ENCODE assay signal across 24 cellular contexts in the genomic region with DNA sequence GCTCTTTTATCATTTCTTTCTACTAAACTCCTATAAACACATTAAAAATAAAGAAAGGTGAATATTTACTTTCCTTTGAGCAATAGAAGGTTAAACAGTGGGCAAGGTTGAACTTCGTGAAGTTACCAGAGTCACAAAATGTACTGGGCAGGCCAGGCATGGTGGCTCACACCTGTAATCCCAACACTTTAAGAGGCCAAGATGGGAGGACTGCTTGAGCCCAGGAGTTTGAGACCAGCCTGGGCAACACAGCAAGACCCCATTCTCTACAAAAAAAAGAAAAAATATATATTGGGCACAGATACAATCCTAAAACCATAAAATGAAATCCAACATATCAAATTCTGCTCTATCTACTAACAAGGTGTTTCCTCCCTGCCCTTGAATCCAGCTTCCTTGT.
DNase-seq lines count a peak whose midpoint lies in the region; ATAC-seq and TF ChIP-seq lines count a peak whose summit lies in the region.
"Had no signal": no experiment of that assay in that cellular context is flagged by ENCODE, and none has a peak within 500 bp of the region (broad histone marks: within the 10 kb centered on the region; RNA-seq: fewer than 3 reads in every experiment).

No MANE protein-coding gene starts in this region.

- peak overlapping the region; percentile 55 for H3K27ac Mint-ChIP-seq in T-helper 2 cell treated with Interferon-gamma antibody and Interleukin-4, amounts not matched to agents 5 μg/mL and 100 μg/mL, for 36 hours
- H3K27ac Mint-ChIP-seq in activated naive CD8-positive, alpha-beta T cell treated with anti-CD3 and anti-CD28 coated beads, Interleukin-2, amount 10 ng/mL, durations not matched to agents 7 days and 5 days: peak overlapping the region; percentile 74
- no peak overlapping the region for H3K27ac Mint-ChIP-seq in activated naive CD8-positive, alpha-beta T cell treated with anti-CD3 and anti-CD28 coated beads for 36 hours
- H3K27ac Mint-ChIP-seq in effector memory CD8-positive, alpha-beta T cell: no peak overlapping the region

- no peaks in the 10 kb centered on the region for H3K9me2 ChIP-seq in hepatocyte (replicated peaks; ENCODE audit: insufficient read depth)

- H3K4me1 Mint-ChIP-seq in T-helper 2 cell treated with Interferon-gamma antibody and Interleukin-4, amounts not matched to agents 5 μg/mL and 100 μg/mL, for 36 hours (ENCODE audit: low read depth): peaks cover 18% of the 10 kb centered on the region
- peaks cover 22% of the 10 kb centered on the region for H3K4me1 Mint-ChIP-seq in activated naive CD8-positive, alpha-beta T cell treated with anti-CD3 and anti-CD28 coated beads, Interleukin-2, amount 10 ng/mL, durations not matched to agents 7 days and 5 days
- peaks cover 10% of the 10 kb centered on the region for H3K4me1 Mint-ChIP-seq in activated naive CD8-positive, alpha-beta T cell treated with anti-CD3 and anti-CD28 coated beads for 36 hours
- H3K4me1 Mint-ChIP-seq in effector memory CD8-positive, alpha-beta T cell (ENCODE audit: low read depth in 2 of 2): peaks cover 0 to 6% of the 10 kb centered on the region in 2 donors

- H4K20me1 ChIP-seq in hepatocyte (ENCODE audit: insufficient read depth, poor library complexity, severe bottlenecking): no peaks in the 10 kb centered on the region

- no peak overlapping the region for H3K4me3 Mint-ChIP-seq in T-helper 2 cell treated with Interferon-gamma antibody and Interleukin-4, amounts not matched to agents 5 μg/mL and 100 μg/mL, for 36 hours
- H3K4me3 Mint-ChIP-seq in activated naive CD8-positive, alpha-beta T cell treated with anti-CD3 and anti-CD28 coated beads, Interleukin-2, amount 10 ng/mL, durations not matched to agents 7 days and 5 days: no peak overlapping the region
- H3K4me3 Mint-ChIP-seq in activated naive CD8-positive, alpha-beta T cell treated with anti-CD3 and anti-CD28 coated beads for 36 hours: no peak overlapping the region
- no peak overlapping the region for H3K4me3 Mint-ChIP-seq in effector memory CD8-positive, alpha-beta T cell
- H3K4me3 Mint-ChIP-seq: CD4-positive, CD25-positive, alpha-beta regulatory T cell had no signal

- peaks cover 32% of the 10 kb centered on the region for H3K36me3 Mint-ChIP-seq in T-helper 2 cell treated with Interferon-gamma antibody and Interleukin-4, amounts not matched to agents 5 μg/mL and 100 μg/mL, for 36 hours (ENCODE audit: low read depth)
- peaks cover 21% of the 10 kb centered on the region for H3K36me3 Mint-ChIP-seq in activated naive CD8-positive, alpha-beta T cell treated with anti-CD3 and anti-CD28 coated beads, Interleukin-2, amount 10 ng/mL, durations not matched to agents 7 days and 5 days
- peaks cover 2% of the 10 kb centered on the region for H3K36me3 Mint-ChIP-seq in activated naive CD8-positive, alpha-beta T cell treated with anti-CD3 and anti-CD28 coated beads for 36 hours
- peaks cover 51% of the 10 kb centered on the region for H3K36me3 Mint-ChIP-seq in effector memory CD8-positive, alpha-beta T cell (ENCODE audit: insufficient read depth)

- H3K36me3 ChIP-seq in hepatocyte (replicated peaks; ENCODE audit: insufficient read depth, low read depth): no peaks in the 10 kb centered on the region

- peak overlapping the region; percentile 74 for H3K27ac ChIP-seq in hepatocyte
- H3K27ac ChIP-seq: epithelial cell of prostate, left ventricle myocardium inferior, psoas muscle, SK-N-MC, testis had no signal

- no peak overlapping the region for H2AFZ ChIP-seq in hepatocyte

- no peak for ATAC-seq in activated naive CD8-positive, alpha-beta T cell treated with anti-CD3 and anti-CD28 coated beads, Interleukin-2, amount 10 ng/mL, durations not matched to agents 7 days and 5 days (ENCODE audit: low read depth)
- ATAC-seq in effector memory CD8-positive, alpha-beta T cell (replicated peaks): no peak
- ATAC-seq in HG02678 (IDR thresholded peaks at IDR 0.05; ENCODE audit: unreplicated experiment): no peak

- H3K9me3 Mint-ChIP-seq in T-helper 2 cell treated with Interferon-gamma antibody and Interleukin-4, amounts not matched to agents 5 μg/mL and 100 μg/mL, for 36 hours: no peaks in the 10 kb centered on the region
- H3K9me3 Mint-ChIP-seq in activated naive CD8-positive, alpha-beta T cell treated with anti-CD3 and anti-CD28 coated beads, Interleukin-2, amount 10 ng/mL, durations not matched to agents 7 days and 5 days: no peaks in the 10 kb centered on the region
- no peaks in the 10 kb centered on the region for H3K9me3 Mint-ChIP-seq in activated naive CD8-positive, alpha-beta T cell treated with anti-CD3 and anti-CD28 coated beads for 36 hours
- no peaks in the 10 kb centered on the region for H3K9me3 Mint-ChIP-seq in effector memory CD8-positive, alpha-beta T cell
- H3K9me3 Mint-ChIP-seq: CD4-positive, CD25-positive, alpha-beta regulatory T cell had no signal

- H3K27me3 ChIP-seq in hepatocyte: no peaks in the 10 kb centered on the region
- H3K27me3 ChIP-seq: testis had no signal

- 89% methylated on average over 1 of the region's 1 CpG for WGBS in hepatocyte (ENCODE audit: low lambda C conversion rate, missing lambda C conversion rate)

- no peaks in the 10 kb centered on the region for H3K79me2 ChIP-seq in hepatocyte

- no peak overlapping the region for H3K4me3 ChIP-seq in hepatocyte
- H3K4me3 ChIP-seq: left ventricle myocardium inferior, psoas muscle, SK-N-MC, testis had no signal

- no peak for TF ChIP-seq CTCF in hepatocyte (IDR thresholded peaks at IDR 0.05; ENCODE audit: poor library complexity)

- no peaks in the 10 kb centered on the region for H3K4me1 ChIP-seq in hepatocyte (ENCODE audit: insufficient read depth)
- H3K4me1 ChIP-seq: left ventricle myocardium inferior, testis had no signal

- H3K4me2 ChIP-seq in hepatocyte: no peak overlapping the region

- DNase-seq in T-helper 2 cell treated with Interferon-gamma antibody and Interleukin-4, amounts not matched to agents 5 μg/mL and 100 μg/mL, for 36 hours (ENCODE audit: low spot score): no peak
- no peak for DNase-seq in T-helper 2 cell
- no peak for DNase-seq in activated naive CD8-positive, alpha-beta T cell treated with anti-CD3 and anti-CD28 coated beads, Interleukin-2, amount 10 ng/mL, durations not matched to agents 7 days and 5 days
- no peak for DNase-seq in activated naive CD8-positive, alpha-beta T cell treated with anti-CD3 and anti-CD28 coated beads for 36 hours
- no peak for DNase-seq in hepatocyte (ENCODE audit: low spot score)
- no peak for DNase-seq in effector memory CD8-positive, alpha-beta T cell
- DNase-seq in NCI-H748 (lab: John Stamatoyannopoulos, UW; ENCODE audit: unreplicated experiment): no peak
- DNase-seq: 8988T; activated CD8-positive, alpha-beta memory T cell treated with anti-CD3 and anti-CD28 coated beads for 24 hours; amniotic stem cell; CD4-positive, CD25-positive, alpha-beta regulatory T cell; left ventricle myocardium inferior; NCI-H1092; NCI-H1694 treated with DMSO at 0.1 percent for 48 hours; NCI-H2171; NCI-H510A treated with DMSO at 0.1 percent for 48 hours; nucleus accumbens; psoas muscle; stimulated activated naive CD4-positive, alpha-beta T cell treated with Interleukin-2 at 50 U/mL for 16 hours; T-helper 9 cell; testis had no signal

- POLR2A ChIA-PET in activated naive CD8-positive, alpha-beta T cell treated with anti-CD3 and anti-CD28 coated beads, Interleukin-2, amount 10 ng/mL, durations not matched to agents 7 days and 5 days (lab: Charles Lee): no interaction called here

- H3K9me3 ChIP-seq in hepatocyte (ENCODE audit: low read depth): no peaks in the 10 kb centered on the region
- H3K9me3 ChIP-seq: left ventricle myocardium inferior, psoas muscle, testis had no signal

- no peaks in the 10 kb centered on the region for H3K27me3 Mint-ChIP-seq in T-helper 2 cell treated with Interferon-gamma antibody and Interleukin-4, amounts not matched to agents 5 μg/mL and 100 μg/mL, for 36 hours (ENCODE audit: low read depth)
- no peaks in the 10 kb centered on the region for H3K27me3 Mint-ChIP-seq in activated naive CD8-positive, alpha-beta T cell treated with anti-CD3 and anti-CD28 coated beads, Interleukin-2, amount 10 ng/mL, durations not matched to agents 7 days and 5 days
- H3K27me3 Mint-ChIP-seq in activated naive CD8-positive, alpha-beta T cell treated with anti-CD3 and anti-CD28 coated beads for 36 hours: no peaks in the 10 kb centered on the region
- no peaks in the 10 kb centered on the region for H3K27me3 Mint-ChIP-seq in effector memory CD8-positive, alpha-beta T cell
- H3K27me3 Mint-ChIP-seq: CD4-positive, CD25-positive, alpha-beta regulatory T cell had no signal

Comparison
In these comparisons a context has a peak if more than half of its experiments do, and no peak if none do; other contexts are left out.
1. H3K27ac Mint-ChIP-seq: peak in T-helper 2 cell treated with Interferon-gamma antibody and Interleukin-4, amounts not matched to agents 5 μg/mL and 100 μg/mL, for 36 hours (single experiment) and activated naive CD8-positive, alpha-beta T cell treated with anti-CD3 and anti-CD28 coated beads, Interleukin-2, amount 10 ng/mL, durations not matched to agents 7 days and 5 days (single experiment); none in activated naive CD8-positive, alpha-beta T cell treated with anti-CD3 and anti-CD28 coated beads for 36 hours (single experiment) and effector memory CD8-positive, alpha-beta T cell (0 of 2).